ENCODE assay signal across 8 cellular contexts in the genomic region with DNA sequence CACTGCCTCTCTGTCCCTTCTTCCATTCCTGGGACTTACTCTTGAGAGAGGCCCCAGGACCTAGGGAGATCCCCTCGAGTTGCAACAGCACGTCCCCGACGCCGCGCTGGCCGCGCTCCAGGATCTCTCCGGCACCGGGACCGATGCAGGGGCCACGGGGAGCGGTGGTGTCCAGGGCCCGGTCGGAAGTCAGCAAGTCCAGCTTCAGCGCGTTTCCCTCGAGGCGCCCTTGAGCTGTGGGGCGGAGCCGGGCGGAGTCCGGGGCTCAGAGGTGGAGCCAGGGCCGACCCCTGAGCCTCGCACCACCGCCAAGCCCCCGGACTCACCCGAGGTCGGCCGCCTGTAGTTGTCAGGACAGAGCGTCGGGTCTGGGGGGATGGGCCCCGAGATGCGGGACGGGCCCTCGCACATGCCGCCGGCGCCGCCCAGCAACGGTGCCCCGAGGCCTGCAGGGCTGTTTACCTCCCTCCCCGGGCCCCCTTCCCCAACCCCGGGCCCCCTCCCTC. TPM values are rescaled to one million over a fixed set of nuclear protein-coding genes. Genes with fewer than 3 reads are reported as not detected.
DNase-seq lines count a peak whose midpoint lies in the region; ATAC-seq, FAIRE-seq and TF ChIP-seq lines count a peak whose summit lies in the region.

No MANE protein-coding gene starts in this region.

- H3K9me3 Mint-ChIP-seq in activated naive CD4-positive, alpha-beta T cell treated with anti-CD3 and anti-CD28 coated beads, Interleukin-2, amount 50 U/mL, for 72 hours: no peaks in the 10 kb centered on the region

- H3K27me3 ChIP-seq in DND-41 (ENCODE audit: insufficient read depth, low read length, poor library complexity) (no peaks in the 10 kb centered on the region), iPS-15b (ENCODE audit: control insufficient read depth, insufficient read depth, low read length) (peaks cover 5% of the 10 kb centered on the region), small intestine (ENCODE audit: control insufficient read depth in 2 of 2, insufficient read depth in 2 of 2, low read length in 2 of 2) (no peaks in the 10 kb centered on the region)

- H2AFZ ChIP-seq in DND-41 (ENCODE audit: low read depth, low read length): peak overlapping the region; percentile 98

- H3K9me3 ChIP-seq in DND-41 (ENCODE audit: insufficient read depth, low read length, severe bottlenecking) (no peaks in the 10 kb centered on the region), iPS-15b (ENCODE audit: control insufficient read depth, insufficient read depth, low read length) (no peaks in the 10 kb centered on the region), small intestine (ENCODE audit: control insufficient read depth, low read depth) (no peaks in the 10 kb centered on the region)

- FAIRE-seq in small intestine (lab: Jason Lieb, UNC): no peak

- no peak for TF ChIP-seq CTCF in DND-41 (IDR thresholded peaks at IDR 0.05; ENCODE audit: borderline replicate concordance, extremely low read depth, low read length, poor library complexity, severe bottlenecking)

- H3K27ac ChIP-seq in DND-41 (ENCODE audit: low read length): peak overlapping the region; percentile 62
- no peak overlapping the region for H3K27ac ChIP-seq in small intestine (ENCODE audit: low read depth in 1 of 2, low read length in 1 of 2)

- WGBS in small intestine, 3 donors: 1 to 2% (median 2%) methylated on average over 21 to 44 of the region's 44 CpGs

- peak overlapping the region; percentile 100 for H3K4me2 ChIP-seq in DND-41 (ENCODE audit: insufficient read depth, low read length)

- H3K4me1 ChIP-seq in DND-41 (ENCODE audit: insufficient read depth, low read length) (peaks cover 41% of the 10 kb centered on the region), iPS-15b (ENCODE audit: control insufficient read depth, insufficient read depth, low read length) (peaks cover 6% of the 10 kb centered on the region), small intestine (ENCODE audit: control insufficient read depth in 2 of 2, insufficient read depth in 1 of 2, low read depth in 1 of 2, low read length in 1 of 2) (no peaks in the 10 kb centered on the region)

- peak overlapping the region; percentile 94 for H3K9ac ChIP-seq in DND-41 (ENCODE audit: low read depth, low read length)
- H3K9ac ChIP-seq in iPS-15b (ENCODE audit: low read depth, low read length): no peak overlapping the region

- H3K4me3 ChIP-seq in DND-41 (ENCODE audit: low read depth in 1 of 2, low read length in 2 of 2) (peak overlapping the region; percentile 85 to 96; a peak in 3 of 4 replicates), iPS-15b (ENCODE audit: low read depth, low read length) (peak overlapping the region; percentile 73), small intestine (ENCODE audit: low read depth in 1 of 2, low read length in 2 of 2) (peak overlapping the region; percentile 42 to 71)

- H3K36me3 ChIP-seq in DND-41 (ENCODE audit: insufficient read depth, low read length) (peaks cover 27% of the 10 kb centered on the region), iPS-15b (ENCODE audit: control insufficient read depth, insufficient read depth, low read length) (no peaks in the 10 kb centered on the region), small intestine (ENCODE audit: control insufficient read depth in 2 of 2, insufficient read depth in 2 of 2, low read length in 2 of 2) (no peaks in the 10 kb centered on the region)

- ATAC-seq in DND-41 (ENCODE audit: insufficient read depth, low read depth) (peak; percentile 32), HG03280 (IDR thresholded peaks at IDR 0.05; ENCODE audit: unreplicated experiment) (peak; percentile 2), GM21447 (IDR thresholded peaks at IDR 0.05; ENCODE audit: unreplicated experiment) (no peak)
- peak; percentile 7 to 19 for ATAC-seq in activated naive CD4-positive, alpha-beta T cell treated with anti-CD3 and anti-CD28 coated beads, Interleukin-2, amount 50 U/mL, for 72 hours

- 0 out of 2 replicates have a peak, but pooled peaks cover 2% of the 10 kb centered on the region for H4K20me1 ChIP-seq in DND-41 (ENCODE audit: insufficient read depth, low read length)

- H3K79me2 ChIP-seq in DND-41 (ENCODE audit: insufficient read depth, low read length): peaks cover 10% of the 10 kb centered on the region

- H3K27ac Mint-ChIP-seq in activated naive CD4-positive, alpha-beta T cell treated with anti-CD3 and anti-CD28 coated beads, Interleukin-2, amount 50 U/mL, for 72 hours: no peak overlapping the region

- H3K36me3 Mint-ChIP-seq in activated naive CD4-positive, alpha-beta T cell treated with anti-CD3 and anti-CD28 coated beads, Interleukin-2, amount 50 U/mL, for 72 hours: no peaks in the 10 kb centered on the region

- DNase-seq in DND-41 (no peak), small intestine (no peak), MV-4-11 (lab: John Stamatoyannopoulos, UW) (no peak), HPDE6-E6E7 (ENCODE audit: extremely low spot score) (no peak)
- no peak for DNase-seq in activated naive CD4-positive, alpha-beta T cell treated with anti-CD3 and anti-CD28 coated beads, Interleukin-2, amount 50 U/mL, for 72 hours (ENCODE audit: low spot score in 2 of 2)

RNA-seq across cellular contexts. Expression of a gene that starts 0.5 kb away (rescaled TPM):
- total RNA-seq in activated naive CD4-positive, alpha-beta T cell treated with anti-CD3 and anti-CD28 coated beads, Interleukin-2, amount 50 U/mL, for 72 hours: 10 to 100 TPM in 1 of 2 donors, 1 to 10 TPM in 1; 2.4 to 11.0 TPM
- 10 to 100 TPM in 2 of 3 donors, 1 to 10 TPM in 1; 4.1 to 13.2 (median 13.0) TPM for polyA plus RNA-seq in small intestine

RNA-seq across cellular contexts. Expression of a gene that starts 0.5 kb away (rescaled TPM):
- total RNA-seq in activated naive CD4-positive, alpha-beta T cell treated with anti-CD3 and anti-CD28 coated beads, Interleukin-2, amount 50 U/mL, for 72 hours: 1 to 10 TPM; 2.0 to 2.1 TPM
- polyA plus RNA-seq in small intestine: 1 to 10 TPM in 2 of 3 donors, not detected in 1; 1.9 to 3.2 TPM

RNA-seq across cellular contexts. Expression of a gene that starts 5.3 kb away (rescaled TPM):
- total RNA-seq in activated naive CD4-positive, alpha-beta T cell treated with anti-CD3 and anti-CD28 coated beads, Interleukin-2, amount 50 U/mL, for 72 hours: 10 to 100 TPM; 10.8 to 17.6 TPM
- 1 to 10 TPM; 2.5 to 6.8 (median 3.0) TPM for polyA plus RNA-seq in small intestine

RNA-seq across cellular contexts. Expression of a gene that starts 6.0 kb away (rescaled TPM):
- 10 to 100 TPM; 54.0 to 58.0 TPM for total RNA-seq in activated naive CD4-positive, alpha-beta T cell treated with anti-CD3 and anti-CD28 coated beads, Interleukin-2, amount 50 U/mL, for 72 hours
- 10 to 100 TPM in 2 of 3 donors, 1 to 10 TPM in 1; 7.2 to 15.2 (median 12.2) TPM for polyA plus RNA-seq in small intestine

RNA-seq across cellular contexts. Expression of a gene that starts 21.1 kb away (rescaled TPM):
- total RNA-seq in activated naive CD4-positive, alpha-beta T cell treated with anti-CD3 and anti-CD28 coated beads, Interleukin-2, amount 50 U/mL, for 72 hours: 100 to 1,000 TPM; 133 to 180 TPM
- polyA plus RNA-seq in small intestine: 1 to 10 TPM; 2.2 to 7.6 (median 3.7) TPM
